In the genomic region with DNA sequence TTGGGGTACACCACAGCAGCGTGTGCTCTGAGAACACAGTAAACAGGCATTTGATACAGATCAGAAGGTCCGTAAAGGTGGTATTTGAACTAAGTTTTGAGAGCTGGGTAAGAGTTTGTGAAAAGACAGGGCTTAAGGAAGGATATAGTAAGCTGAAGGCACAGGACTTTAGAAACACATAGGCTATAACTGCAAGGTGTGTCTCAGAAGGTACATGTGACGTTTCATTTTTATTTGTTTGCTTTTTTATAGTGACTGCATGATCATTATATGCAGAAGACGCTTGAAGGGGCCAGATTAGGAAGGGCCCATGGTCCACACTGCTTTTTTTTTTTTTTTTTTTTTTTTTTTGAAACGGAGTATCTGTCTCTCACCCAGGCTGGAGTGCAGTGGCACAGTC, we compare ENCODE assay signal across 12 cellular contexts.
"Had no signal": no experiment of that assay in that cellular context is flagged by ENCODE, and none has a peak within 500 bp of the region (broad histone marks: within the 10 kb centered on the region; RNA-seq: fewer than 3 reads in every experiment).

No MANE protein-coding gene starts in this region.

- H3K9me3 Mint-ChIP-seq: activated naive CD4-positive, alpha-beta T cell treated with anti-CD3 and anti-CD28 coated beads for 36 hours; dendritic cell treated with granulocyte-macrophage colony-stimulating factor and Interleukin-4, amounts not matched to agents 40 ng/mL and 50 ng/mL, for 4 days had no signal

- FAIRE-seq: kidney, small intestine, TTC549 had no signal

- DNase-seq: activated CD8-positive, alpha-beta memory T cell treated with anti-CD3 and anti-CD28 coated beads, Interleukin-2, amount 50 U/mL, for 4 hours; activated CD8-positive, alpha-beta T cell treated with anti-CD3 and anti-CD28 coated beads for 36 hours; activated naive CD4-positive, alpha-beta T cell treated with anti-CD3 and anti-CD28 coated beads for 36 hours; adrenal gland; endodermal cell; kidney; right cardiac atrium; small intestine; trophoblast cell had no signal

- H3K27ac Mint-ChIP-seq: activated naive CD4-positive, alpha-beta T cell treated with anti-CD3 and anti-CD28 coated beads for 36 hours; dendritic cell treated with granulocyte-macrophage colony-stimulating factor and Interleukin-4, amounts not matched to agents 40 ng/mL and 50 ng/mL, for 4 days; endodermal cell had no signal

- H3K4me3 Mint-ChIP-seq: activated CD8-positive, alpha-beta T cell treated with anti-CD3 and anti-CD28 coated beads for 36 hours; activated naive CD4-positive, alpha-beta T cell treated with anti-CD3 and anti-CD28 coated beads for 36 hours; dendritic cell treated with granulocyte-macrophage colony-stimulating factor and Interleukin-4, amounts not matched to agents 40 ng/mL and 50 ng/mL, for 4 days; endodermal cell had no signal

- H3K27me3 Mint-ChIP-seq: activated CD8-positive, alpha-beta T cell treated with anti-CD3 and anti-CD28 coated beads for 36 hours; dendritic cell treated with granulocyte-macrophage colony-stimulating factor and Interleukin-4, amounts not matched to agents 40 ng/mL and 50 ng/mL, for 4 days had no signal

- ATAC-seq: activated CD8-positive, alpha-beta T cell treated with anti-CD3 and anti-CD28 coated beads for 36 hours; right cardiac atrium; SK-N-SH treated with all-trans-retinoic acid at 6 μM for 48 hours had no signal
